Comparison of ENCODE assay signal across 18 cellular contexts in genomic region chr11:79485694-79486093, GRCh38. TPM values are rescaled to one million over a fixed set of nuclear protein-coding genes. Genes with fewer than 3 reads are reported as not detected.
DNase-seq lines count a peak whose midpoint lies in the region; ATAC-seq, FAIRE-seq and TF ChIP-seq lines count a peak whose summit lies in the region.
"Had no signal": no experiment of that assay in that cellular context is flagged by ENCODE, and none has a peak within 500 bp of the region (broad histone marks: within the 10 kb centered on the region; RNA-seq: fewer than 3 reads in every experiment).

No MANE protein-coding gene starts in this region.

- H4K20me1 ChIP-seq in BLaER1 treated with 17β-estradiol and CSF1 and Interleukin-3, amounts not matched to agents 10 nM and 100 nM: no peaks in the 10 kb centered on the region
- H4K20me1 ChIP-seq in astrocyte (ENCODE audit: insufficient read depth, low read length): no peaks in the 10 kb centered on the region
- H4K20me1 ChIP-seq: BLaER1 had no signal

- CTCF ChIA-PET in T-cell (lab: Charles Lee): no interaction called here

- in situ Hi-C loops in brain microvascular endothelial cell (cut with HindIII; ENCODE audit: low pct_ligation_motif_present, low sequenced_read_pairs): no loop called here

- H3K9me3 ChIP-seq in BLaER1 treated with 17β-estradiol and CSF1 and Interleukin-3, amounts not matched to agents 10 nM and 100 nM (replicated peaks in 1 of 11): no peaks in the 10 kb centered on the region
- no peaks in the 10 kb centered on the region for H3K9me3 ChIP-seq in HUES6 (ENCODE audit: control insufficient read depth, insufficient read depth, low read depth, low read length)
- no peaks in the 10 kb centered on the region for H3K9me3 ChIP-seq in astrocyte (ENCODE audit: insufficient read depth, low read depth, low read length)
- no peaks in the 10 kb centered on the region for H3K9me3 ChIP-seq in iPS-20b (ENCODE audit: insufficient read depth, low read depth, low read length)
- H3K9me3 ChIP-seq: BLaER1 had no signal

- H3K4me2 ChIP-seq in BLaER1 treated with 17β-estradiol and CSF1 and Interleukin-3, amounts not matched to agents 10 nM and 100 nM: peak overlapping the region in 9 of 11 experiments; percentile 6 to 37 (median 20); a peak in 11 of 22 replicates
- H3K4me2 ChIP-seq in astrocyte (ENCODE audit: low read length): peak overlapping the region; percentile 24

- no peaks in the 10 kb centered on the region for H3K9me3 Mint-ChIP-seq in astrocyte (ENCODE audit: unreplicated experiment)
- no peaks in the 10 kb centered on the region for H3K9me3 Mint-ChIP-seq in natural killer cell
- H3K9me3 Mint-ChIP-seq in T-cell: peaks cover 0 to 3% (median 0%) of the 10 kb centered on the region in 3 donors

- H3K27me3 ChIP-seq in BLaER1 treated with 17β-estradiol and CSF1 and Interleukin-3, amounts not matched to agents 10 nM and 100 nM: 0 out of 22 replicates have a peak, but pooled peaks cover 0 to 5% (median 0%) of the 10 kb centered on the region in 11 experiments
- H3K27me3 ChIP-seq in HUES6 (ENCODE audit: control insufficient read depth, insufficient read depth, low read length): no peaks in the 10 kb centered on the region
- peaks cover 8% of the 10 kb centered on the region for H3K27me3 ChIP-seq in astrocyte (ENCODE audit: insufficient read depth, low read length)
- H3K27me3 ChIP-seq in iPS-20b (ENCODE audit: insufficient read depth, low read length): peaks cover 21% of the 10 kb centered on the region
- H3K27me3 ChIP-seq in brain microvascular endothelial cell (replicated peaks): no peaks in the 10 kb centered on the region
- H3K27me3 ChIP-seq: BLaER1 had no signal

- no peak overlapping the region for H2AFZ ChIP-seq in astrocyte (ENCODE audit: low read depth, low read length)

- TF ChIP-seq CTCF in astrocyte (IDR thresholded peaks at IDR 0.05; ENCODE audit: insufficient read depth, low read depth, low read length) (no peak), natural killer cell (IDR thresholded peaks at IDR 0.05) (no peak), brain microvascular endothelial cell (IDR thresholded peaks at IDR 0.05; ENCODE audit: low read depth, low read length, missing control alignments) (no peak)

- no peak overlapping the region for H3K4me3 Mint-ChIP-seq in astrocyte (ENCODE audit: unreplicated experiment)
- H3K4me3 Mint-ChIP-seq in natural killer cell: no peak overlapping the region
- no peak overlapping the region for H3K4me3 Mint-ChIP-seq in T-cell

- intact Hi-C loops in natural killer cell (cut with micrococcal nuclease): no loop called here

- no peak overlapping the region for H3K9ac ChIP-seq in BLaER1 treated with 17β-estradiol and CSF1 and Interleukin-3, amounts not matched to agents 10 nM and 100 nM
- no peak overlapping the region for H3K9ac ChIP-seq in HUES6 (ENCODE audit: low read length)
- no peak overlapping the region for H3K9ac ChIP-seq in astrocyte (ENCODE audit: low read length)
- H3K9ac ChIP-seq in iPS-20b (ENCODE audit: low read depth, low read length): no peak overlapping the region
- H3K9ac ChIP-seq: BLaER1 had no signal

- no peaks in the 10 kb centered on the region for H3K79me2 ChIP-seq in astrocyte (ENCODE audit: insufficient read depth, low read length)

- H3K4me1 Mint-ChIP-seq in astrocyte (ENCODE audit: low read depth, unreplicated experiment) (peaks cover 5% of the 10 kb centered on the region), natural killer cell (no peaks in the 10 kb centered on the region), T-cell (no peaks in the 10 kb centered on the region)

- H3K36me3 Mint-ChIP-seq in astrocyte (ENCODE audit: low read depth, unreplicated experiment) (no peaks in the 10 kb centered on the region), natural killer cell (no peaks in the 10 kb centered on the region), T-cell (no peaks in the 10 kb centered on the region)

- DNase-seq in astrocyte (ENCODE audit: low read depth) (no peak), natural killer cell (no peak), T-cell (no peak), brain microvascular endothelial cell (no peak), GM03348 (ENCODE audit: low spot score) (no peak)
- DNase-seq: HCEC 1CT, KG1, NCI-H1048, NCI-H2081 treated with DMSO at 0.1 percent for 48 hours, NCI-H510A treated with DMSO at 0.1 percent for 48 hours, NCI-H82, SHP77 treated with DMSO at 0.1 percent for 48 hours had no signal

- H3K4me3 ChIP-seq in BLaER1 treated with 17β-estradiol and CSF1 and Interleukin-3, amounts not matched to agents 10 nM and 100 nM: no peak overlapping the region
- H3K4me3 ChIP-seq in HUES6 (ENCODE audit: low read depth, low read length): 0 out of 2 replicates have a peak overlapping the region, but pooled peaks have one; percentile 1
- no peak overlapping the region for H3K4me3 ChIP-seq in astrocyte (ENCODE audit: insufficient read depth, low read depth, low read length)
- H3K4me3 ChIP-seq in iPS-20b (ENCODE audit: low read length): peak overlapping the region; percentile 57
- no peak overlapping the region for H3K4me3 ChIP-seq in brain microvascular endothelial cell (ENCODE audit: low read depth, low read length)
- H3K4me3 ChIP-seq: BLaER1 had no signal

- H3K27me3 Mint-ChIP-seq in astrocyte (ENCODE audit: low read depth, unreplicated experiment) (peaks cover 25% of the 10 kb centered on the region), natural killer cell (ENCODE audit: low read depth in 2 of 2) (no peaks in the 10 kb centered on the region), T-cell (no peaks in the 10 kb centered on the region)

- peaks cover 0 to 43% (median 32%) of the 10 kb centered on the region in 10 experiments; a peak in 18 of 20 replicates for H3K4me1 ChIP-seq in BLaER1 treated with 17β-estradiol and CSF1 and Interleukin-3, amounts not matched to agents 10 nM and 100 nM
- H3K4me1 ChIP-seq in HUES6 (ENCODE audit: control insufficient read depth, insufficient read depth, low read length) (peaks cover 17% of the 10 kb centered on the region), astrocyte (ENCODE audit: insufficient read depth, low read length) (no peaks in the 10 kb centered on the region), iPS-20b (ENCODE audit: insufficient read depth, low read length) (peaks cover 22% of the 10 kb centered on the region)

- H3K27ac ChIP-seq in BLaER1 treated with 17β-estradiol and CSF1 and Interleukin-3, amounts not matched to agents 10 nM and 100 nM: no peak overlapping the region
- H3K27ac ChIP-seq in HUES6 (ENCODE audit: low read depth, low read length) (no peak overlapping the region), astrocyte (ENCODE audit: low read depth, low read length) (no peak overlapping the region), iPS-20b (ENCODE audit: low read length) (no peak overlapping the region), brain microvascular endothelial cell (no peak overlapping the region)
- H3K27ac ChIP-seq: BLaER1 had no signal

- no peak overlapping the region for H3K27ac Mint-ChIP-seq in astrocyte (ENCODE audit: unreplicated experiment)
- no peak overlapping the region for H3K27ac Mint-ChIP-seq in natural killer cell
- no peak overlapping the region for H3K27ac Mint-ChIP-seq in T-cell

- ATAC-seq in natural killer cell (no peak), T-cell (replicated peaks in 1 of 4) (no peak)
- ATAC-seq: HepG2 had no signal

- no peak for FAIRE-seq in astrocyte (lab: Jason Lieb, UNC)
- FAIRE-seq: HepG2 had no signal

- POLR2A ChIA-PET in T-cell (lab: Charles Lee): no interaction called here

- H3K36me3 ChIP-seq in BLaER1 treated with 17β-estradiol and CSF1 and Interleukin-3, amounts not matched to agents 10 nM and 100 nM: no peaks in the 10 kb centered on the region
- H3K36me3 ChIP-seq in HUES6 (ENCODE audit: control insufficient read depth, insufficient read depth, low read length) (no peaks in the 10 kb centered on the region), astrocyte (ENCODE audit: insufficient read depth, low read length) (no peaks in the 10 kb centered on the region), iPS-20b (ENCODE audit: insufficient read depth, low read depth, low read length) (no peaks in the 10 kb centered on the region), brain microvascular endothelial cell (replicated peaks) (no peaks in the 10 kb centered on the region)
- H3K36me3 ChIP-seq: BLaER1 had no signal

RNA-seq across cellular contexts. Expression of gene TENM4, which starts 44.9 kb away (rescaled TPM):
- total RNA-seq in astrocyte: 7.5 and 13.3 TPM in 2 replicates
- under 1 TPM in 2 of 3 donors, not detected in 1; 0.63 to 0.75 TPM for total RNA-seq in natural killer cell
- total RNA-seq in T-cell: under 1 TPM in 3 of 5 donors, not detected in 2; 0.03 to 0.35 (median 0.03) TPM
- total RNA-seq: HepG2, OCI-LY7 had no signal

Comparison
In these comparisons a context has a peak if more than half of its experiments do, and no peak if none do; other contexts are left out.
1. H3K4me3 ChIP-seq: peak in HUES6 (single experiment) and iPS-20b (single experiment); none in BLaER1 treated with 17β-estradiol and CSF1 and Interleukin-3, amounts not matched to agents 10 nM and 100 nM (0 of 10), astrocyte (single experiment) and brain microvascular endothelial cell (single experiment).